ENCODE assay signal across 13 cellular contexts in the genomic region with DNA sequence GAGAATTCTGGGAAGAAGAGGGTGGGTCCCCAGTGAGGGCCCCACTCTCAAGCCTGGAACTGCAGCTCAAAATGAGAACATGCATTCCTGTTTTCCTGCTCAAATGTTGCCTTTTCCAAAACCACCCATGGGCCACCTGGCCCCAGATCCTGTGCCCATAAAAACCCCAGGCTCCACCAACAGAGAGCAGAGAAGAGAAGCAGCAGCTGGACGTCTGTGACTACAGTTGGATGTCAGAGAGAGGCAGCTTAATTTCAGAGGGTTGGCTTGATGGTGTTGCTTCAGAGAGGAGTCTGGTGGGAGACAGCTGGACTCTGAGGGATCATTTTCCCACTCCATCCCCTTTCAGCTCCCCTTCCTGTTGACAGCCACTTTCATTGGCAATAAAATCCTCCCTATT.
DNase-seq lines count a peak whose midpoint lies in the region; ATAC-seq lines count a peak whose summit lies in the region.
"Had no signal": no experiment of that assay in that cellular context is flagged by ENCODE, and none has a peak within 500 bp of the region (broad histone marks: within the 10 kb centered on the region; RNA-seq: fewer than 3 reads in every experiment).

No MANE protein-coding gene starts in this region.

- DNase-seq in NCI-H510A treated with DMSO at 0.1 percent for 48 hours (lab: John Stamatoyannopoulos, UW), result peak; percentile 42
- DNase-seq in NCI-H510A (lab: John Stamatoyannopoulos, UW), result no peak
- DNase-seq in NCI-H1694 treated with DMSO at 0.1 percent for 48 hours (lab: John Stamatoyannopoulos, UW), result peak; percentile 89
- peak; percentile 76 for DNase-seq in SHP77 treated with DMSO at 0.1 percent for 48 hours (lab: John Stamatoyannopoulos, UW)
- no peak for DNase-seq in NAMALWA (ENCODE audit: low spot score)
- DNase-seq in NCI-H2196 (lab: John Stamatoyannopoulos, UW; ENCODE audit: unreplicated experiment), result no peak
- DNase-seq in CD1c-positive myeloid dendritic cell (ENCODE audit: extremely low spot score), result no peak
- DNase-seq: EL, Kasumi-1, NCI-H1436, T-cell, T-helper 9 cell had no signal

- no peak for ATAC-seq in HG03378 (IDR thresholded peaks at IDR 0.05; ENCODE audit: unreplicated experiment)
- ATAC-seq: T-cell had no signal

Comparison
In these comparisons a context has a peak if more than half of its experiments do, and no peak if none do; other contexts are left out.
1. DNase-seq: peak in NCI-H510A treated with DMSO at 0.1 percent for 48 hours (single experiment), NCI-H1694 treated with DMSO at 0.1 percent for 48 hours (single experiment) and SHP77 treated with DMSO at 0.1 percent for 48 hours (single experiment); none in NCI-H510A (single experiment), NAMALWA (single experiment), NCI-H2196 (single experiment) and CD1c-positive myeloid dendritic cell (single experiment).